ENCODE assay signal across 17 cellular contexts in the genomic region with DNA sequence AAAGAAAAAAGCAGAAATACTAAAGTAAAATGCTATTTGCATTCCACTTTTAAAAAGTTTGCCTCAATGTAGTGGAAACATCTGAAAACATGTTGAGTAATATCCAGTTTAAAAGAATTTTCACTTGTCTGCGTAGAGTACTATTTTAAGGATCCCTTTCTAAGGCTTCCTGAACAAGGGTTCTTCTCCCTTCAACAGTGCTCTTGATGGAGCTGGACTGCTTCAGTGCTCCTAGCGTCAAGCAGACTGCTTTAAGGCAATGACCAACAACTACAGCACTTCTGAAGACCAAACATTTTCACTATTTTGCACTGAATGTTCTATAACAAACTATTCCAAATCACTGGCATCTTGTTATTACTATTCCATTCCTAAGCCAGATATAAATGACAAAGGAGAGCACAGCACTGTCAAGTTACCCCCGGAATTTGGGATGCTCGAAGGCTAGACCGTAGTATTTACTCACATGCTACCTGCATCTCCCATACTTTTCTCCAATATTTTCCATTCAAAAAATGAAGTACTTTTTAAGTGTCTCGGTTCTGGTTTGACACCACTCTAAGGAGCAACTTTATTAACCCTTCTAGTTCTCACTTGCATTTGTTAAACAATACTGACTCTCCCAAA.
"Had no signal": no experiment of that assay in that cellular context is flagged by ENCODE, and none has a peak within 500 bp of the region (broad histone marks: within the 10 kb centered on the region; RNA-seq: fewer than 3 reads in every experiment).

No MANE protein-coding gene starts in this region.

- H3K9me3 Mint-ChIP-seq: activated B cell treated with CpG ODN at 0.5 μM for 24 hours; activated CD4-positive, alpha-beta T cell treated with anti-CD3 and anti-CD28 coated beads, Interleukin-2, amount 10 ng/mL, durations not matched to agents 7 days and 5 days; activated T-cell treated with anti-CD3 and anti-CD28 coated beads, Interleukin-2, amount 50 U/mL, for 4 hours; immature natural killer cell; natural killer cell treated with Interleukin-12 subunit alpha and Interleukin-12 subunit beta and Interleukin-15 and Interleukin-18, amount 100 ng/mL, for 72 hours; type B pancreatic cell had no signal

- DNase-seq: activated B cell treated with CpG ODN at 0.5 μM for 24 hours; activated CD4-positive, alpha-beta T cell treated with anti-CD3 and anti-CD28 coated beads, Interleukin-2, amount 10 ng/mL, durations not matched to agents 7 days and 5 days; activated gamma-delta T cell; activated T-cell treated with anti-CD3 and anti-CD28 coated beads, Interleukin-2, amount 50 U/mL, for 4 hours; effector CD8-positive, alpha-beta T cell; immature natural killer cell; left cardiac atrium; mammary epithelial cell; spleen; stimulated activated CD4-positive, alpha-beta T cell treated with anti-CD3 and anti-CD28 coated beads, Interleukin-2, amount 100 ng/mL, for 24 hours; stimulated activated naive CD4-positive, alpha-beta T cell; T-helper 17 cell had no signal

- H3K27me3 Mint-ChIP-seq: activated B cell treated with CpG ODN at 0.5 μM for 24 hours; activated CD4-positive, alpha-beta T cell treated with anti-CD3 and anti-CD28 coated beads, Interleukin-2, amount 10 ng/mL, durations not matched to agents 7 days and 5 days; natural killer cell treated with Interleukin-12 subunit alpha and Interleukin-12 subunit beta and Interleukin-15 and Interleukin-18, amount 100 ng/mL, for 72 hours; T-helper 17 cell; type B pancreatic cell had no signal

- H3K27me3 ChIP-seq: hepatocyte, spleen, suprapubic skin had no signal

- H3K9me3 ChIP-seq: spleen, suprapubic skin had no signal

- H3K27ac Mint-ChIP-seq: activated B cell treated with CpG ODN at 0.5 μM for 24 hours; activated CD4-positive, alpha-beta T cell treated with anti-CD3 and anti-CD28 coated beads, Interleukin-2, amount 10 ng/mL, durations not matched to agents 7 days and 5 days; T-helper 17 cell; type B pancreatic cell had no signal

- H3K4me3 Mint-ChIP-seq: activated B cell treated with CpG ODN at 0.5 μM for 24 hours; activated CD4-positive, alpha-beta T cell treated with anti-CD3 and anti-CD28 coated beads, Interleukin-2, amount 10 ng/mL, durations not matched to agents 7 days and 5 days; activated T-cell treated with anti-CD3 and anti-CD28 coated beads, Interleukin-2, amount 50 U/mL, for 4 hours; immature natural killer cell; natural killer cell treated with Interleukin-12 subunit alpha and Interleukin-12 subunit beta and Interleukin-15 and Interleukin-18, amount 100 ng/mL, for 72 hours; T-helper 17 cell; type B pancreatic cell had no signal

- ATAC-seq: activated T-cell treated with anti-CD3 and anti-CD28 coated beads, Interleukin-2, amount 50 U/mL, for 4 hours; left cardiac atrium; natural killer cell treated with Interleukin-12 subunit alpha and Interleukin-12 subunit beta and Interleukin-15 and Interleukin-18, amount 100 ng/mL, for 72 hours; sciatic nerve; T-helper 17 cell had no signal

- H3K4me3 ChIP-seq: hepatocyte, spleen, suprapubic skin had no signal

- H3K27ac ChIP-seq: hepatocyte, spleen, suprapubic skin had no signal
